10 cellular contexts compared by ENCODE assay signal in the genomic region with DNA sequence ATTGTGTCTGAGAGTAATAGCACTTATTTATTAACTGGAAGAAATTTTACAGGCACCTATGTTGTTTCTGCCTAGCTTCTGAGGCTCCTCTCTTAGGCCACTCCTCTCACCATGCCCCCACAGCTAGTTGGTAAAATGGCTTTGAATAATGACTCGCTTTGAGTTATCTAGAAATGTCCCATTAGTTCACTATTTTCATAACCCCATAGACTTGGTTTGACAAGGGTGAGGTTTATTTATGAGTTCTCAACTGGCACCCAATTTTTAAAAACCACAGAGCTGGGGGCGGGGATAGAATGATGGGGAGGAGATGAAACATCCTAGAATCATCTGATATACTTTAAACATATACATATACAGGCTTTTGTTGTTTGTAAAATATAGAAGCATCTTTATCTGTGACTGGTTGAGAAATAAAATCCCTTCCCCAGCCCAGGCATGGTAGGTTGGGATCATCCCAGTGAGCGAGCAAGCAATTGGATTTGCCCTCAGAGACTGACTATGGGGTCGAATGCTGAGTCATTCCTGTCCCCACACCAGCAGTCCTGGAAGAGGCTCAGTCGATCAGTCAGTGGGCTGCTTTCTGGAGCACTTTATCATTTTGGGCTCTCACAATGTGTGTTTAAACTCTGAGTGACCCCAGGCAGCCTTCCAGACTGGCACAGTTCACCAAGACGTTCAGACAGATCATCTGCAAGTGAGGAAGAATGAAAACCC.
DNase-seq lines count a peak whose midpoint lies in the region; ATAC-seq, FAIRE-seq and TF ChIP-seq lines count a peak whose summit lies in the region.
"Had no signal": no experiment of that assay in that cellular context is flagged by ENCODE, and none has a peak within 500 bp of the region (broad histone marks: within the 10 kb centered on the region; RNA-seq: fewer than 3 reads in every experiment).

No MANE protein-coding gene starts in this region.

- H3K9me3 ChIP-seq in A549 (no peaks in the 10 kb centered on the region), HCT116 (ENCODE audit: control insufficient read depth in 1 of 2, insufficient read depth in 1 of 2, low read depth in 1 of 2, low read length in 2 of 2) (no peaks in the 10 kb centered on the region), tibial artery (no peaks in the 10 kb centered on the region), ascending aorta (no peaks in the 10 kb centered on the region)
- H3K9me3 ChIP-seq: Caco-2 had no signal

- no peak overlapping the region for H3K4me3 ChIP-seq in A549
- H3K4me3 ChIP-seq in HCT116 (replicated peaks in 1 of 2; ENCODE audit: low read depth in 1 of 2, low read length in 2 of 2): no peak overlapping the region
- no peak overlapping the region for H3K4me3 ChIP-seq in tibial artery
- no peak overlapping the region for H3K4me3 ChIP-seq in ascending aorta

- H3K4me2 ChIP-seq in A549 (peak overlapping the region; percentile 66), HCT116 (ENCODE audit: low read length) (peak overlapping the region; percentile 50)

- H3K27ac ChIP-seq in A549 (peak overlapping the region; percentile 67 to 82), HCT116 (ENCODE audit: low read depth, low read length) (peak overlapping the region; percentile 37; the same call in 1 of the 2 replicates), tibial artery (no peak overlapping the region), ascending aorta (no peak overlapping the region)

- peaks cover 31% of the 10 kb centered on the region for H3K4me1 ChIP-seq in A549
- H3K4me1 ChIP-seq in HCT116 (ENCODE audit: control insufficient read depth in 1 of 2, insufficient read depth in 2 of 2, low read length in 2 of 2): peaks cover 27 to 30% of the 10 kb centered on the region in 2 experiments
- peaks cover 0 to 6% (median 2%) of the 10 kb centered on the region in 4 donors for H3K4me1 ChIP-seq in tibial artery
- peaks cover 0 to 2% of the 10 kb centered on the region in 2 donors for H3K4me1 ChIP-seq in ascending aorta

- H3K4me3 Mint-ChIP-seq in nephron: peak overlapping the region in 1 of 3 experiments; percentile 34
- H3K4me3 Mint-ChIP-seq in effector memory CD8-positive, alpha-beta T cell: no peak overlapping the region
- H3K4me3 Mint-ChIP-seq: IgD-negative memory B cell had no signal

- H3K27me3 Mint-ChIP-seq in nephron (ENCODE audit: low read depth): peaks cover 11% of the 10 kb centered on the region
- peaks cover 13 to 40% of the 10 kb centered on the region in 2 donors for H3K27me3 Mint-ChIP-seq in effector memory CD8-positive, alpha-beta T cell

- POLR2A ChIA-PET in A549 (lab: Yijun Ruan, JAX): no interaction called here
- POLR2A ChIA-PET in HCT116 (lab: Charles Lee): no interaction called here

- peak in 1 of 2 experiments; percentile 71 for DNase-seq in A549 (ENCODE audit: low read depth in 1 of 2, low spot score in 1 of 2)
- no peak for DNase-seq in HCT116 (ENCODE audit: low read depth, low spot score)
- DNase-seq in amniotic epithelial cell (ENCODE audit: low read depth): peak; percentile 73
- no peak for DNase-seq in tibial artery
- DNase-seq in effector memory CD8-positive, alpha-beta T cell: no peak
- no peak for DNase-seq in activated effector memory CD4-positive, alpha-beta T cell treated with anti-CD3 and anti-CD28 coated beads, Interleukin-2, amount 50 U/mL, for 16 hours
- DNase-seq in ascending aorta (ENCODE audit: low spot score in 2 of 2): no peak
- DNase-seq: Caco-2 had no signal

- TF ChIP-seq EP300 in A549 (IDR thresholded peaks at IDR 0.05): peak in 1 of 2 experiments; percentile 19; a peak in 1 of 5 replicates

- H3K4me1 Mint-ChIP-seq in nephron: peaks cover 74% of the 10 kb centered on the region
- H3K4me1 Mint-ChIP-seq in effector memory CD8-positive, alpha-beta T cell (ENCODE audit: low read depth in 2 of 2): peaks cover 0 to 4% of the 10 kb centered on the region in 2 donors

- no peaks in the 10 kb centered on the region for H3K27me3 ChIP-seq in HCT116 (ENCODE audit: insufficient read depth, low read length)
- H3K27me3 ChIP-seq in tibial artery: peaks cover 0 to 2% of the 10 kb centered on the region in 2 donors
- no peaks in the 10 kb centered on the region for H3K27me3 ChIP-seq in ascending aorta

- no peaks in the 10 kb centered on the region for H4K20me1 ChIP-seq in HCT116 (ENCODE audit: insufficient read depth)

- TF ChIP-seq POLR2A in A549 (IDR thresholded peaks at IDR 0.05; ENCODE audit: low read length) (no peak), HCT116 (IDR thresholded peaks at IDR 0.05; ENCODE audit: borderline replicate concordance, extremely low read depth, insufficient read depth, insufficient read length) (no peak)

- no peaks in the 10 kb centered on the region for H3K9me2 ChIP-seq in HCT116 (ENCODE audit: insufficient read depth)

- no peak overlapping the region for H2AFZ ChIP-seq in HCT116 (ENCODE audit: low read depth, low read length, poor library complexity, severe bottlenecking)

- TF ChIP-seq RAD21 in A549 (conservative IDR thresholded peaks at IDR 0.05 in 1 of 2, IDR thresholded peaks at IDR 0.05 in 1 of 2) (0 out of 5 replicates have a peak, but pooled peaks of 1 of the 2 experiments have one; percentile 13), HCT116 (IDR thresholded peaks at IDR 0.05; ENCODE audit: low read depth) (no peak)

- BruUV-seq in HCT116 (replicated peaks; lab: Mats Ljungman, UMichigan): no TSS peak

- CTCF ChIA-PET in A549 (lab: Yijun Ruan, JAX): interaction anchor here (1.1 kb wide), 1 partner anchor 47 kb away, joined by 3 read pairs; no protein-coding TSS in a partner anchor
- CTCF ChIA-PET in HCT116 (lab: Charles Lee): no interaction called here

- peak; percentile 42 to 90; a peak in 5 of 6 replicates for ATAC-seq in A549
- ATAC-seq in HCT116: peak; percentile 71
- no peak for ATAC-seq in effector memory CD8-positive, alpha-beta T cell (replicated peaks)

- no peaks in the 10 kb centered on the region for H3K9me3 Mint-ChIP-seq in nephron
- no peaks in the 10 kb centered on the region for H3K9me3 Mint-ChIP-seq in effector memory CD8-positive, alpha-beta T cell
- H3K9me3 Mint-ChIP-seq: IgD-negative memory B cell had no signal

- RAD21 ChIA-PET in HCT116 (lab: Charles Lee; ENCODE audit: low non-redundant PET in 1 of 2, low total read pairs in 2 of 2, uncharacterized antibody in 2 of 2, unreplicated experiment in 2 of 2): no interaction called here

- no peaks in the 10 kb centered on the region for H3K79me2 ChIP-seq in HCT116 (ENCODE audit: insufficient read depth, low read length)

- H3K9ac ChIP-seq in HCT116 (ENCODE audit: low read length): no peak overlapping the region

- H3K36me3 ChIP-seq in HCT116 (ENCODE audit: control insufficient read depth in 1 of 2, insufficient read depth in 2 of 2, low read length in 2 of 2) (no peaks in the 10 kb centered on the region), tibial artery (no peaks in the 10 kb centered on the region), ascending aorta (no peaks in the 10 kb centered on the region)

- intact Hi-C loops in HCT116 (cut with micrococcal nuclease): no loop called here
- intact Hi-C loops in tibial artery (cut with DNase I; ENCODE audit: low total_unique reads): no loop called here
- intact Hi-C loops in ascending aorta (cut with DNase I): no loop called here

- no peak for FAIRE-seq in A549 (lab: Jason Lieb, UNC)

- TF ChIP-seq CTCF in A549 (IDR thresholded peaks at IDR 0.05) (no peak), HCT116 (IDR thresholded peaks at IDR 0.05 in 2 of 3, conservative IDR thresholded peaks at IDR 0.05 in 1 of 3; ENCODE audit: borderline replicate concordance in 1 of 3, insufficient read depth in 1 of 3, low read depth in 2 of 3, low read length in 2 of 3) (no peak), nephron (IDR thresholded peaks at IDR 0.05; ENCODE audit: unreplicated experiment in 3 of 3) (no peak), tibial artery (IDR thresholded peaks at IDR 0.05) (no peak), ascending aorta (IDR thresholded peaks at IDR 0.05) (no peak)

- WGBS in A549 (ENCODE audit: missing lambda C conversion rate): 33% methylated on average over 6 of the region's 6 CpGs

- peaks cover 6% of the 10 kb centered on the region for H3K36me3 Mint-ChIP-seq in nephron (ENCODE audit: low read depth)
- H3K36me3 Mint-ChIP-seq in effector memory CD8-positive, alpha-beta T cell (ENCODE audit: insufficient read depth): no peaks in the 10 kb centered on the region
- H3K36me3 Mint-ChIP-seq: IgD-negative memory B cell had no signal

- peak overlapping the region; percentile 71 to 90 (median 79) for H3K27ac Mint-ChIP-seq in nephron
- no peak overlapping the region for H3K27ac Mint-ChIP-seq in effector memory CD8-positive, alpha-beta T cell
- H3K27ac Mint-ChIP-seq: IgD-negative memory B cell had no signal

TF ChIP-seq in A549, 52 proteins besides CTCF, POLR2A, EP300 and RAD21:
- TF ChIP-seq, protein P1, sequence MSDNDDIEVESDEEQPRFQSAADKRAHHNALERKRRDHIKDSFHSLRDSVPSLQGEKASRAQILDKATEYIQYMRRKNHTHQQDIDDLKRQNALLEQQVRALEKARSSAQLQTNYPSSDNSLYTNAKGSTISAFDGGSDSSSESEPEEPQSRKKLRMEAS (IDR thresholded peaks at IDR 0.05): peak; percentile 21; the same call in 1 of the 2 replicates
- TF ChIP-seq NFE2L2 (conservative IDR thresholded peaks at IDR 0.05; ENCODE audit: low read length) (peak; percentile 66), KDM5A (IDR thresholded peaks at IDR 0.05) (no peak), MAFK (IDR thresholded peaks at IDR 0.05; ENCODE audit: partially characterized antibody) (peak; percentile 85), GATA3 (IDR thresholded peaks at IDR 0.05; ENCODE audit: borderline replicate concordance) (peak; percentile 31; the same call in 1 of the 2 replicates)

TF ChIP-seq in HCT116, 20 proteins besides CTCF, POLR2A, EP300 and RAD21 (continues in another document):
- no peak for TF ChIP-seq ZBTB33 (IDR thresholded peaks at IDR 0.05; ENCODE audit: extremely low read depth, insufficient replicate concordance, low read length)
- no peak for TF ChIP-seq SIN3A (IDR thresholded peaks at IDR 0.05; ENCODE audit: low read depth)
- TF ChIP-seq YY1 (IDR thresholded peaks at IDR 0.05; ENCODE audit: extremely low read depth, insufficient replicate concordance, low read depth, low read length): no peak

Comparison
In these comparisons a context has a peak if more than half of its experiments do, and no peak if none do; other contexts are left out.
1. H3K27ac ChIP-seq: peak in A549 (2 of 2) and HCT116 (single experiment); none in tibial artery (0 of 2) and ascending aorta (0 of 2).
2. H3K27ac Mint-ChIP-seq: peak in nephron (3 of 3); none in effector memory CD8-positive, alpha-beta T cell (0 of 2).